In the genomic region with DNA sequence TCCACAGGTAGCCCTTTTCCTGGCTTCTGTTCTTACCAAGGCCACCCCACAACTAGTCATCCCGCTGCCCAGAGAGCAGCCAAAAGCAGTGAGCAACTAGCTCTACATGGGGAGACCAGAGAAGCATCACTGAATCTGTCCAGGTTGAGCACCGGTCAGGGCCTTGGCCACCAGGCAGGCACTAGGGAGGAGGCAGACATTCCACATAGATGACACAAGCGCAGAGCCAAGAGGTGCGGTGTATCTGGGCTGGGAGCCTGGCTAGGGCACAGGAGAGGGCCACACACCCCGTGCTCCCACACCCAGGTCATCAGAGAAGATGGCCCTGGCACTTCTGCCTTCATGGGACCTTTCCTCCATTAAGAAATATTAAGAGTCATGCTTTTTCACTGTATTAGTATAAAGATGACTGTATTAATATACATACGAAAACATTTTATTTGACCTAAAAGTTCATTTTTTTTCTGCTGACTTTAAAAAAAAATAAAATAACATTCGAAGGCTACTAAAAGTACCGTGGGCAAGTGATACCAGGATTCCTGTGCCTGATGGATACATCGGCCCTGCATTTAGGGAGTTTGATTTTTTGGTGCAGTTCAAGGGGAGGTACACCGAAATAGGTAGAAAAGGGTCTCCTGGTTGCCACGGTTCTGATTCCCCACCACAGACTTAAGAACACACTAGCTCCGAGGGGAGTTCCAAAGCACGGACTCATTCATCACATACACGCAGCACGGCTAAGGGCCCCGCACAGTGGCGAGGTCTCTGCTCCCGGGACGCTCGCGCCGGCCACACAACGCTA, we compare ENCODE assay signal across 8 cellular contexts. TPM values are rescaled to one million over a fixed set of nuclear protein-coding genes. Genes with fewer than 3 reads are reported as not detected.
A peak's percentile ranks its signal among the peaks of the same experiment; 100 is the strongest.
DNase-seq lines count a peak whose midpoint lies in the region; ATAC-seq and TF ChIP-seq lines count a peak whose summit lies in the region.
"Had no signal": no experiment of that assay in that cellular context is flagged by ENCODE, and none has a peak within 500 bp of the region (broad histone marks: within the 10 kb centered on the region; RNA-seq: fewer than 3 reads in every experiment).

No MANE protein-coding gene starts in this region.

- ATAC-seq in GM18511 (IDR thresholded peaks at IDR 0.05; ENCODE audit: unreplicated experiment): peak; percentile 11

- H3K4me1 Mint-ChIP-seq in IgD-negative memory B cell (peaks cover 27 to 49% (median 46%) of the 10 kb centered on the region in 3 donors), immature natural killer cell (peaks cover 58 to 61% of the 10 kb centered on the region in 2 donors)
- peaks cover 63% of the 10 kb centered on the region for H3K4me1 Mint-ChIP-seq in stimulated activated naive CD8-positive, alpha-beta T cell treated with anti-CD3 and anti-CD28 coated beads, Interleukin-15, Interleukin-2, amounts not matched to agents 100 ng/mL and 50 ng/mL, for 24 hours (ENCODE audit: low read depth)

- TF ChIP-seq CTCF in GM20000 (IDR thresholded peaks at IDR 0.05; ENCODE audit: extremely low read depth, missing control alignments): no peak

- no peaks in the 10 kb centered on the region for H3K27me3 Mint-ChIP-seq in IgD-negative memory B cell
- H3K27me3 Mint-ChIP-seq in immature natural killer cell (ENCODE audit: low read depth in 3 of 3): peaks cover 2 to 3% (median 2%) of the 10 kb centered on the region in 3 donors
- H3K27me3 Mint-ChIP-seq in stimulated activated naive CD8-positive, alpha-beta T cell treated with anti-CD3 and anti-CD28 coated beads, Interleukin-15, Interleukin-2, amounts not matched to agents 100 ng/mL and 50 ng/mL, for 24 hours: no peaks in the 10 kb centered on the region

- peak overlapping the region; percentile 87 to 97 (median 91) for H3K4me3 Mint-ChIP-seq in IgD-negative memory B cell
- peak overlapping the region; percentile 87 to 91 (median 88) for H3K4me3 Mint-ChIP-seq in immature natural killer cell
- H3K4me3 Mint-ChIP-seq in stimulated activated naive CD8-positive, alpha-beta T cell treated with anti-CD3 and anti-CD28 coated beads, Interleukin-15, Interleukin-2, amounts not matched to agents 100 ng/mL and 50 ng/mL, for 24 hours: peak overlapping the region; percentile 93

- H3K9me3 Mint-ChIP-seq in IgD-negative memory B cell (no peaks in the 10 kb centered on the region), immature natural killer cell (no peaks in the 10 kb centered on the region)
- no peaks in the 10 kb centered on the region for H3K9me3 Mint-ChIP-seq in stimulated activated naive CD8-positive, alpha-beta T cell treated with anti-CD3 and anti-CD28 coated beads, Interleukin-15, Interleukin-2, amounts not matched to agents 100 ng/mL and 50 ng/mL, for 24 hours

- peak overlapping the region; percentile 63 to 93 (median 80) for H3K27ac Mint-ChIP-seq in IgD-negative memory B cell
- H3K27ac Mint-ChIP-seq in immature natural killer cell: peak overlapping the region; percentile 79 to 89 (median 86)
- peak overlapping the region; percentile 62 for H3K27ac Mint-ChIP-seq in stimulated activated naive CD8-positive, alpha-beta T cell treated with anti-CD3 and anti-CD28 coated beads, Interleukin-15, Interleukin-2, amounts not matched to agents 100 ng/mL and 50 ng/mL, for 24 hours

- peak; percentile 6 for DNase-seq in amniotic stem cell (lab: John Stamatoyannopoulos, UW)
- no peak for DNase-seq in immature natural killer cell
- DNase-seq in GM20000 (ENCODE audit: low spot score): no peak
- DNase-seq in DMS79 (lab: John Stamatoyannopoulos, UW): no peak

- H3K36me3 Mint-ChIP-seq in IgD-negative memory B cell: peaks cover 3% of the 10 kb centered on the region
- H3K36me3 Mint-ChIP-seq in immature natural killer cell: no peaks in the 10 kb centered on the region
- peaks cover 4% of the 10 kb centered on the region for H3K36me3 Mint-ChIP-seq in stimulated activated naive CD8-positive, alpha-beta T cell treated with anti-CD3 and anti-CD28 coated beads, Interleukin-15, Interleukin-2, amounts not matched to agents 100 ng/mL and 50 ng/mL, for 24 hours (ENCODE audit: low read depth)

RNA-seq across cellular contexts. Expression of gene DGCR2, which starts 1.2 kb away (rescaled TPM):
- polyA plus RNA-seq in IgD-negative memory B cell (29.1 TPM), immature natural killer cell (10 to 100 TPM; 19.4 to 51.7 (median 31.6) TPM)

RNA-seq across cellular contexts. Expression of gene TSSK2, which starts 10.1 kb away (rescaled TPM):
- polyA plus RNA-seq in IgD-negative memory B cell (not detected), immature natural killer cell (not detected)

RNA-seq across cellular contexts. Expression of gene ESS2, which starts 23.4 kb away (rescaled TPM):
- polyA plus RNA-seq in IgD-negative memory B cell: 12.5 TPM
- polyA plus RNA-seq in immature natural killer cell: 10 to 100 TPM in 1 of 3 donors, 1 to 10 TPM in 2; 1.6 to 13.2 (median 4.8) TPM

RNA-seq across cellular contexts. Expression of gene GSC2, which starts 29.1 kb away (rescaled TPM):
- not detected for polyA plus RNA-seq in IgD-negative memory B cell
- polyA plus RNA-seq in immature natural killer cell: not detected
- polyA plus RNA-seq: adipose tissue had no signal

RNA-seq across cellular contexts. Expression of gene SLC25A1, which starts 57.5 kb away (rescaled TPM):
- polyA plus RNA-seq in IgD-negative memory B cell: 113 TPM
- 10 to 100 TPM; 53.6 to 78.7 (median 57.6) TPM for polyA plus RNA-seq in immature natural killer cell
